Comparison of ENCODE assay signal across 1 cellular context in genomic region chr2:128439231-128440086, GRCh38.
A peak's percentile ranks its signal among the peaks of the same experiment; 100 is the strongest.
TF ChIP-seq lines count a peak whose summit lies in the region.

No MANE protein-coding gene starts in this region.

TF ChIP-seq in K562, 482 proteins besides CTCF, POLR2A, EP300 and RAD21 (continued from another document):
- TF ChIP-seq PKNOX1 (IDR thresholded peaks at IDR 0.05), result 0 out of 2 replicates have a peak, but pooled peaks have one; percentile 17
- TF ChIP-seq MGA (IDR thresholded peaks at IDR 0.05), result peak; percentile 20; the same call in 1 of the 2 replicates
